ENCODE assay signal across 8 cellular contexts in genomic region chr16:48384982-48385271, GRCh38. TPM values are rescaled to one million over a fixed set of nuclear protein-coding genes. Genes with fewer than 3 reads are reported as not detected.
DNase-seq lines count a peak whose midpoint lies in the region; ATAC-seq, FAIRE-seq and TF ChIP-seq lines count a peak whose summit lies in the region.

No MANE protein-coding gene starts in this region.

- intact Hi-C loops in gastrocnemius medialis (cut with DNase I; ENCODE audit: low total_unique reads), result loop anchor here (1.0 to 10.0 kb wide), 4 partner anchors 143 to 1470 kb away; partner anchors contain the start of genes DNAJA2, LONP2, N4BP1 and ZNF423

- FAIRE-seq in urothelium cell line (lab: Jason Lieb, UNC), result no peak

- peaks cover 44% of the 10 kb centered on the region for H4K20me1 ChIP-seq in SK-N-SH (ENCODE audit: insufficient read depth)

- TF ChIP-seq EP300 in SK-N-SH (IDR thresholded peaks at IDR 0.05; ENCODE audit: borderline replicate concordance in 1 of 2, low read depth in 1 of 2, low read length in 1 of 2) (no peak), gastroesophageal sphincter (IDR thresholded peaks at IDR 0.05) (no peak)

- H3K79me2 ChIP-seq in SK-N-SH (ENCODE audit: insufficient read depth), result peaks cover 46% of the 10 kb centered on the region

- WGBS in SK-N-SH (ENCODE audit: low lambda C conversion rate), result no CpG with 5 or more reads among the region's 42 CpGs
- WGBS in gastroesophageal sphincter (ENCODE audit: low coverage in 1 of 2), 2 donors, result no CpG with 5 or more reads among the region's 42 CpGs

- TF ChIP-seq RAD21 in SK-N-SH (IDR thresholded peaks at IDR 0.05; ENCODE audit: low read length), result no peak

- H2AFZ ChIP-seq in SK-N-SH (ENCODE audit: low read depth), result no peak overlapping the region

- DNase-seq in ACHN (peak; percentile 60), SK-N-SH (no peak), gastrocnemius medialis (no peak), amniotic stem cell (lab: John Stamatoyannopoulos, UW) (no peak), urothelium cell line (ENCODE audit: low spot score) (no peak)

- H3K36me3 ChIP-seq in SK-N-SH (replicated peaks in 1 of 2; ENCODE audit: control insufficient read depth in 1 of 2, insufficient read depth in 2 of 2, low read length in 1 of 2), result no peaks in the 10 kb centered on the region
- no peaks in the 10 kb centered on the region for H3K36me3 ChIP-seq in gastroesophageal sphincter
- H3K36me3 ChIP-seq in gastrocnemius medialis, result no peaks in the 10 kb centered on the region

- ATAC-seq in GM18511 (IDR thresholded peaks at IDR 0.05; ENCODE audit: unreplicated experiment) (peak; percentile 58), HG02938 (IDR thresholded peaks at IDR 0.05; ENCODE audit: unreplicated experiment) (peak; percentile 48), gastroesophageal sphincter (peak; percentile 68), gastrocnemius medialis (peak; percentile 32 to 51)

- in situ Hi-C loops in ACHN (cut with HindIII; ENCODE audit: low pct_ligation_motif_present, low pct_unique_long_range_greater_than_20kb, low sequenced_read_pairs), result no loop called here
- in situ Hi-C loops in gastrocnemius medialis (cut with MboI; ENCODE audit: low sequenced_read_pairs in 4 of 4), result no loop called here

- peaks cover 9 to 20% of the 10 kb centered on the region in 2 experiments; a peak in 3 of 4 replicates for H3K4me1 ChIP-seq in SK-N-SH (ENCODE audit: control insufficient read depth in 1 of 2, insufficient read depth in 2 of 2, low read depth in 1 of 2, low read length in 1 of 2)
- peaks cover 0 to 51% (median 3%) of the 10 kb centered on the region in 3 donors for H3K4me1 ChIP-seq in gastroesophageal sphincter
- peaks cover 33 to 41% of the 10 kb centered on the region in 2 donors for H3K4me1 ChIP-seq in gastrocnemius medialis

- H3K9me3 ChIP-seq in SK-N-SH (no peaks in the 10 kb centered on the region), gastroesophageal sphincter (no peaks in the 10 kb centered on the region), gastrocnemius medialis (no peaks in the 10 kb centered on the region)

- H3K4me3 ChIP-seq in SK-N-SH (ENCODE audit: low read depth in 2 of 2, low read length in 1 of 2) (peak overlapping the region; percentile 58 to 81; a peak in 3 of 4 replicates), gastroesophageal sphincter (peak overlapping the region; percentile 51 to 97), gastrocnemius medialis (peak overlapping the region; percentile 70 to 78 (median 76))

- no peaks in the 10 kb centered on the region for H3K9me2 ChIP-seq in SK-N-SH

- CTCF ChIA-PET in SK-N-SH (lab: Yijun Ruan, JAX), result interaction anchor here (0.8 to 2.1 kb wide), 5 partner anchors 9 to 246 kb away, joined by 3 to 14 read pairs (median 5); no protein-coding TSS in a partner anchor

- TF ChIP-seq POLR2A in gastroesophageal sphincter (IDR thresholded peaks at IDR 0.05), result no peak
- no peak for TF ChIP-seq POLR2A in gastrocnemius medialis (IDR thresholded peaks at IDR 0.05)

- TF ChIP-seq CTCF in SK-N-SH (IDR thresholded peaks at IDR 0.05) (no peak), gastroesophageal sphincter (IDR thresholded peaks at IDR 0.05) (no peak), gastrocnemius medialis (IDR thresholded peaks at IDR 0.05 in 4 of 5, conservative IDR thresholded peaks at IDR 0.05 in 1 of 5) (no peak)

- peak overlapping the region; percentile 75 to 96 for H3K27ac ChIP-seq in SK-N-SH (ENCODE audit: low read depth in 2 of 2, low read length in 1 of 2)
- H3K27ac ChIP-seq in gastroesophageal sphincter, result peak overlapping the region; percentile 78 to 100 (median 98)
- H3K27ac ChIP-seq in gastrocnemius medialis, result peak overlapping the region; percentile 94 to 98 (median 96)

- peaks cover 6% of the 10 kb centered on the region for H3F3A ChIP-seq in SK-N-SH (replicated peaks; ENCODE audit: insufficient read depth)

- POLR2A ChIA-PET in SK-N-SH (lab: Yijun Ruan, JAX), result interaction anchor here (0.7 to 3.1 kb wide), 9 partner anchors 8 to 225 kb away, joined by 3 to 21 read pairs (median 3); partner anchors contain the start of gene N4BP1

- no peaks in the 10 kb centered on the region for H3K27me3 ChIP-seq in SK-N-SH (ENCODE audit: insufficient read depth)
- H3K27me3 ChIP-seq in gastroesophageal sphincter, result no peaks in the 10 kb centered on the region
- no peaks in the 10 kb centered on the region for H3K27me3 ChIP-seq in gastrocnemius medialis

- peak overlapping the region; percentile 89 for H3K9ac ChIP-seq in SK-N-SH

- no peak overlapping the region for H3K4me2 ChIP-seq in SK-N-SH

TF ChIP-seq in SK-N-SH, 30 proteins besides CTCF, POLR2A, EP300 and RAD21:
- no peak for TF ChIP-seq FOXM1 (IDR thresholded peaks at IDR 0.05; ENCODE audit: low read depth)
- no peak for TF ChIP-seq POLR2AphosphoS5 (IDR thresholded peaks at IDR 0.05; ENCODE audit: low read depth, low read length)
- TF ChIP-seq YY1 (IDR thresholded peaks at IDR 0.05; ENCODE audit: low read depth), result peak; percentile 72
- TF ChIP-seq RCOR1 (IDR thresholded peaks at IDR 0.05; ENCODE audit: low read length), result no peak
- no peak for TF ChIP-seq USF1 (IDR thresholded peaks at IDR 0.05; ENCODE audit: borderline replicate concordance, low read depth)
- no peak for TF ChIP-seq PBX3 (IDR thresholded peaks at IDR 0.05)
- no peak for TF ChIP-seq GABPA (IDR thresholded peaks at IDR 0.05; ENCODE audit: low read depth)
- TF ChIP-seq GATA2 (CRISPR knock-in tag; IDR thresholded peaks at IDR 0.05), result no peak
- TF ChIP-seq SMC3 (IDR thresholded peaks at IDR 0.05; ENCODE audit: low read depth, low read length), result no peak

RNA-seq across cellular contexts. Expression of gene SIAH1, which starts 0.3 kb away (rescaled TPM):
- 15.1 and 15.4 TPM in 2 replicates for polyA plus RNA-seq in SK-N-SH (2012; rRNA removed)
- polyA plus RNA-seq in SK-N-SH (2012; cell fraction: cytosol; rRNA removed), result 15.3 and 16.6 TPM in 2 replicates
- polyA plus RNA-seq in SK-N-SH (2012; cell fraction: nucleus; rRNA removed), result 22.7 and 28.0 TPM in 2 replicates
- total RNA-seq in gastroesophageal sphincter, result 10 to 100 TPM; 27.2 to 31.8 (median 30.9) TPM
- 10 to 100 TPM; 19.9 to 21.0 (median 20.1) TPM for total RNA-seq in gastrocnemius medialis
